ENCODE assay signal across 16 cellular contexts in the genomic region with DNA sequence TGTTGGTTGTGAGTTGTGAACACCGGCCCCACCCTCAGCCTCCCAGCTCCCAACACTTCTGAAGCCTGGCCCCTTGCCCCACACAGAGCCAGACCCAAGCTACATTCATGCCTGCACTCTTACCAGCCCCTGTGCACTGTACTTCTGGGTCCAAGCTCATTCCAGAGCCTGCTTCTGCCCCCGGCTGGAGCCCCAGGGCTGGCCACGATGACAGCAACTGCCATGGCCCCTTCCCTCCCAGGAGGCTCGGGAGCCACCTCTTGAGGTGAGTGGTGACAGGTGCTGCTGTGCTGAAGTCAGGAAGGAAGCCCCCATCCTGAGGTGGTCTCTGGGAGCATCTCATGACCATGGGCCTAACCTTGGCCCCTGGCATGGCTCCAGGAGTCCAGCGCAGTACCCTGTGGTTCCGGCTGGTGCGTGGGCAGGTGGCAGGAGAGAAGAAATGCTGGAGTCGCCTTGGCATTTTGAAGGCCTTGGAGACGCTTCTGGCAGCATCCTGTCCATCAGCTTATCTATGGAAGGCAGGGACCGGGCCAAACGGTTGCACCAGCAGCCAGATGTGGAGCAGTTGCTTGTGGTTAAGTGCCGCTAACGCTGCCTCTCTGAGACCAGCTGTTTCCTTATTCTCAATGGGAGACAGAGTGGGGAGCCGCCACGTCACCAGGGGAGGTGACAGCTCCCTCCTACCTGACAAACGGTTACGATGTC. TPM values are rescaled to one million over a fixed set of nuclear protein-coding genes. Genes with fewer than 3 reads are reported as not detected.
A peak's percentile ranks its signal among the peaks of the same experiment; 100 is the strongest.
DNase-seq lines count a peak whose midpoint lies in the region; ATAC-seq lines count a peak whose summit lies in the region.
"Had no signal": no experiment of that assay in that cellular context is flagged by ENCODE, and none has a peak within 500 bp of the region (broad histone marks: within the 10 kb centered on the region; RNA-seq: fewer than 3 reads in every experiment).

No MANE protein-coding gene starts in this region.

- no peak overlapping the region for H3K27ac Mint-ChIP-seq in activated CD8-positive, alpha-beta T cell treated with anti-CD3 and anti-CD28 coated beads, Interleukin-2, amount 10 ng/mL, durations not matched to agents 7 days and 5 days
- H3K27ac Mint-ChIP-seq: CD14-positive monocyte, HFFc6 had no signal

- H3K9ac ChIP-seq in BLaER1 treated with 17β-estradiol and CSF1 and Interleukin-3, amounts not matched to agents 10 nM and 100 nM = peak overlapping the region in 8 of 11 experiments; percentile 32 to 73 (median 56); a peak in 15 of 22 replicates

- no peak overlapping the region for H3K4me3 Mint-ChIP-seq in activated CD8-positive, alpha-beta T cell treated with anti-CD3 and anti-CD28 coated beads, Interleukin-2, amount 10 ng/mL, durations not matched to agents 7 days and 5 days
- H3K4me3 Mint-ChIP-seq: HFFc6 had no signal

- ATAC-seq in activated CD8-positive, alpha-beta T cell treated with anti-CD3 and anti-CD28 coated beads, Interleukin-2, amount 10 ng/mL, durations not matched to agents 7 days and 5 days = no peak
- ATAC-seq in HG03457 (IDR thresholded peaks at IDR 0.05; ENCODE audit: unreplicated experiment) = no peak
- ATAC-seq in GM21528 (IDR thresholded peaks at IDR 0.05; ENCODE audit: low FRiP score, unreplicated experiment) = no peak

- peaks cover 41% of the 10 kb centered on the region for H3K4me1 Mint-ChIP-seq in activated CD8-positive, alpha-beta T cell treated with anti-CD3 and anti-CD28 coated beads, Interleukin-2, amount 10 ng/mL, durations not matched to agents 7 days and 5 days (ENCODE audit: low read depth)

- H3K9me3 ChIP-seq in BLaER1 treated with 17β-estradiol and CSF1 and Interleukin-3, amounts not matched to agents 10 nM and 100 nM (replicated peaks in 1 of 11) = peaks cover 0 to 20% (median 0%) of the 10 kb centered on the region in 11 experiments; a peak in 8 of 22 replicates

- peaks cover 0 to 5% (median 3%) of the 10 kb centered on the region in 11 experiments; a peak in 10 of 22 replicates for H3K36me3 ChIP-seq in BLaER1 treated with 17β-estradiol and CSF1 and Interleukin-3, amounts not matched to agents 10 nM and 100 nM

- no peaks in the 10 kb centered on the region for H3K27me3 ChIP-seq in BLaER1 treated with 17β-estradiol and CSF1 and Interleukin-3, amounts not matched to agents 10 nM and 100 nM

- peaks cover 0 to 7% (median 5%) of the 10 kb centered on the region in 11 experiments; a peak in 18 of 22 replicates for H4K20me1 ChIP-seq in BLaER1 treated with 17β-estradiol and CSF1 and Interleukin-3, amounts not matched to agents 10 nM and 100 nM

- H3K4me2 ChIP-seq in BLaER1 treated with 17β-estradiol and CSF1 and Interleukin-3, amounts not matched to agents 10 nM and 100 nM = peak overlapping the region; percentile 77 to 99 (median 90)

- CTCF ChIA-PET in activated CD8-positive, alpha-beta T cell treated with anti-CD3 and anti-CD28 coated beads, Interleukin-2, amount 10 ng/mL, durations not matched to agents 7 days and 5 days (lab: Charles Lee) = interaction anchor here (1.0 to 2.9 kb wide), 4 partner anchors 11 to 56 kb away, joined by 3 to 13 read pairs (median 4); a partner anchor contains a TSS

- H3K4me1 ChIP-seq in BLaER1 treated with 17β-estradiol and CSF1 and Interleukin-3, amounts not matched to agents 10 nM and 100 nM = peaks cover 43 to 86% (median 78%) of the 10 kb centered on the region in 10 experiments

- H3K36me3 Mint-ChIP-seq in activated CD8-positive, alpha-beta T cell treated with anti-CD3 and anti-CD28 coated beads, Interleukin-2, amount 10 ng/mL, durations not matched to agents 7 days and 5 days (ENCODE audit: low read depth) = peaks cover 19% of the 10 kb centered on the region
- H3K36me3 Mint-ChIP-seq: brain had no signal

- H3K9me3 Mint-ChIP-seq in activated CD8-positive, alpha-beta T cell treated with anti-CD3 and anti-CD28 coated beads, Interleukin-2, amount 10 ng/mL, durations not matched to agents 7 days and 5 days (ENCODE audit: insufficient read depth) = no peaks in the 10 kb centered on the region
- H3K9me3 Mint-ChIP-seq: brain, HFFc6 had no signal

- H3K27me3 Mint-ChIP-seq in activated CD8-positive, alpha-beta T cell treated with anti-CD3 and anti-CD28 coated beads, Interleukin-2, amount 10 ng/mL, durations not matched to agents 7 days and 5 days (ENCODE audit: low read depth) = no peaks in the 10 kb centered on the region

- DNase-seq in GDM1 (lab: John Stamatoyannopoulos, UW) (peak; percentile 86), NOMO-1 treated with DMSO at 0.1 percent for 48 hours (lab: John Stamatoyannopoulos, UW; ENCODE audit: unreplicated experiment) (peak; percentile 71), NCI-H146 treated with DMSO at 0.1 percent for 48 hours (lab: John Stamatoyannopoulos, UW; ENCODE audit: unreplicated experiment) (no peak)
- DNase-seq in activated CD8-positive, alpha-beta T cell treated with anti-CD3 and anti-CD28 coated beads, Interleukin-2, amount 10 ng/mL, durations not matched to agents 7 days and 5 days = peak; percentile 55
- DNase-seq in stimulated activated CD4-positive, alpha-beta T cell treated with anti-CD3 and anti-CD28 coated beads, Interleukin-4, amount 100 ng/mL, for 24 hours = no peak
- DNase-seq: activated CD4-positive, CD25-positive, alpha-beta regulatory T cell; HFFc6; mammary epithelial cell; nucleus accumbens; Right ventricle myocardium superior had no signal

- H3K27ac ChIP-seq in BLaER1 treated with 17β-estradiol and CSF1 and Interleukin-3, amounts not matched to agents 10 nM and 100 nM = peak overlapping the region in 8 of 11 experiments; percentile 56 to 94 (median 78); a peak in 17 of 22 replicates
- H3K27ac ChIP-seq: skin epidermis had no signal

- H3K4me3 ChIP-seq in BLaER1 treated with 17β-estradiol and CSF1 and Interleukin-3, amounts not matched to agents 10 nM and 100 nM = peak overlapping the region in 3 of 10 experiments; percentile 0 to 45 (median 38); a peak in 2 of 20 replicates
- H3K4me3 ChIP-seq: skin epidermis had no signal

- POLR2A ChIA-PET in activated CD8-positive, alpha-beta T cell treated with anti-CD3 and anti-CD28 coated beads, Interleukin-2, amount 10 ng/mL, durations not matched to agents 7 days and 5 days (lab: Charles Lee) = interaction anchor here (1.9 to 4.2 kb wide), 2 partner anchors 11 to 19 kb away, joined by 5 to 27 read pairs; a partner anchor contains a TSS

RNA-seq across cellular contexts. Expression of a gene that starts 3.9 kb away (rescaled TPM):
- 100 to 1,000 TPM; 126 to 132 TPM for total RNA-seq in activated CD8-positive, alpha-beta T cell treated with anti-CD3 and anti-CD28 coated beads, Interleukin-2, amount 10 ng/mL, durations not matched to agents 7 days and 5 days

RNA-seq across cellular contexts. Expression of a gene that starts 12.0 kb away (rescaled TPM):
- total RNA-seq in activated CD8-positive, alpha-beta T cell treated with anti-CD3 and anti-CD28 coated beads, Interleukin-2, amount 10 ng/mL, durations not matched to agents 7 days and 5 days = 100 to 1,000 TPM; 140 to 141 TPM

RNA-seq across cellular contexts. Expression of a gene that starts 14.7 kb away (rescaled TPM):
- total RNA-seq in activated CD8-positive, alpha-beta T cell treated with anti-CD3 and anti-CD28 coated beads, Interleukin-2, amount 10 ng/mL, durations not matched to agents 7 days and 5 days = 100 to 1,000 TPM; 226 to 230 TPM

RNA-seq across cellular contexts. Expression of a gene that starts 57.0 kb away (rescaled TPM):
- 10 to 100 TPM; 31.1 to 33.3 TPM for total RNA-seq in activated CD8-positive, alpha-beta T cell treated with anti-CD3 and anti-CD28 coated beads, Interleukin-2, amount 10 ng/mL, durations not matched to agents 7 days and 5 days

RNA-seq across cellular contexts. Expression of a gene that starts 57.2 kb away (rescaled TPM):
- 10 to 100 TPM; 61.2 to 65.3 TPM for total RNA-seq in activated CD8-positive, alpha-beta T cell treated with anti-CD3 and anti-CD28 coated beads, Interleukin-2, amount 10 ng/mL, durations not matched to agents 7 days and 5 days

Comparison
In these comparisons a context has a peak if more than half of its experiments do, and no peak if none do; other contexts are left out.
1. DNase-seq: peak in GDM1 (single experiment), NOMO-1 treated with DMSO at 0.1 percent for 48 hours (single experiment) and activated CD8-positive, alpha-beta T cell treated with anti-CD3 and anti-CD28 coated beads, Interleukin-2, amount 10 ng/mL, durations not matched to agents 7 days and 5 days (single experiment); none in NCI-H146 treated with DMSO at 0.1 percent for 48 hours (single experiment) and stimulated activated CD4-positive, alpha-beta T cell treated with anti-CD3 and anti-CD28 coated beads, Interleukin-4, amount 100 ng/mL, for 24 hours (single experiment).